8 cellular contexts compared by ENCODE assay signal in genomic region chr20:38873050-38873581, GRCh38. TPM values are rescaled to one million over a fixed set of nuclear protein-coding genes. Genes with fewer than 3 reads are reported as not detected.
DNase-seq lines count a peak whose midpoint lies in the region; ATAC-seq and TF ChIP-seq lines count a peak whose summit lies in the region.

No MANE protein-coding gene starts in this region.

- H3K27me3 Mint-ChIP-seq in naive B cell: no peaks in the 10 kb centered on the region
- peaks cover 33% of the 10 kb centered on the region for H3K27me3 Mint-ChIP-seq in type B pancreatic cell

- peaks cover 73 to 94% (median 90%) of the 10 kb centered on the region in 3 donors for H3K4me1 Mint-ChIP-seq in naive B cell
- H3K4me1 Mint-ChIP-seq in type B pancreatic cell (ENCODE audit: unreplicated experiment): peaks cover 3% of the 10 kb centered on the region

- no peaks in the 10 kb centered on the region for H3K27me3 ChIP-seq in BE2C

- H3K36me3 Mint-ChIP-seq in naive B cell (no peaks in the 10 kb centered on the region), type B pancreatic cell (no peaks in the 10 kb centered on the region)

- H3K9me3 Mint-ChIP-seq in naive B cell: no peaks in the 10 kb centered on the region
- no peaks in the 10 kb centered on the region for H3K9me3 Mint-ChIP-seq in type B pancreatic cell

- TF ChIP-seq CTCF in BE2C (IDR thresholded peaks at IDR 0.05; ENCODE audit: low read depth, low read length) (no peak), type B pancreatic cell (conservative IDR thresholded peaks at IDR 0.05) (no peak)

- peak overlapping the region; percentile 99 to 100 (median 100) for H3K27ac Mint-ChIP-seq in naive B cell
- H3K27ac Mint-ChIP-seq in type B pancreatic cell: no peak overlapping the region

- peaks cover 55% of the 10 kb centered on the region for H3K4me1 ChIP-seq in BE2C

- H3K36me3 ChIP-seq in BE2C: no peaks in the 10 kb centered on the region

- no peaks in the 10 kb centered on the region for H3K9me3 ChIP-seq in BE2C

- peak overlapping the region; percentile 65 to 97 (median 88) for H3K4me3 Mint-ChIP-seq in naive B cell
- H3K4me3 Mint-ChIP-seq in type B pancreatic cell: no peak overlapping the region

- peak; percentile 53 for TF ChIP-seq POLR2A in GM19099 (IDR thresholded peaks at IDR 0.05; ENCODE audit: extremely low read depth, insufficient read length, low read depth)

- H3K4me3 ChIP-seq in BE2C (ENCODE audit: low read depth, low read length): no peak overlapping the region

- peak; percentile 52 for ATAC-seq in HG03196 (IDR thresholded peaks at IDR 0.05; ENCODE audit: unreplicated experiment)
- ATAC-seq in naive B cell (ENCODE audit: low read depth in 2 of 2): peak; percentile 54 to 61

- DNase-seq in activated CD8-positive, alpha-beta memory T cell treated with anti-CD3 and anti-CD28 coated beads for 4 hours (ENCODE audit: low read depth in 2 of 2): peak; percentile 69 to 83
- peak; percentile 83 for DNase-seq in naive B cell
- DNase-seq in BE2C: no peak
- no peak for DNase-seq in SW 1271 (lab: John Stamatoyannopoulos, UW)
- DNase-seq in NCI-H1092 (lab: John Stamatoyannopoulos, UW): no peak
- no peak for DNase-seq in type B pancreatic cell (ENCODE audit: extremely low spot score, unreplicated experiment)

RNA-seq across cellular contexts. Expression of gene FAM83D, which starts 53.1 kb away (rescaled TPM):
- under 1 TPM in 5 of 6 donors, not detected in 1; 0.12 to 0.56 (median 0.26) TPM for polyA plus RNA-seq in naive B cell (ENCODE audit: low read depth in 6 of 6)
- 14.6 TPM for polyA plus RNA-seq in BE2C (2012; ENCODE audit: insufficient read depth, insufficient read length, low read depth)
- total RNA-seq in type B pancreatic cell (ENCODE audit: low replicate concordance): 11.7 and 23.1 TPM in 2 replicates

Comparison
In these comparisons a context has a peak if more than half of its experiments do, and no peak if none do; other contexts are left out.
1. DNase-seq: peak in activated CD8-positive, alpha-beta memory T cell treated with anti-CD3 and anti-CD28 coated beads for 4 hours (2 of 2) and naive B cell (single experiment); none in BE2C (single experiment), SW 1271 (0 of 2), NCI-H1092 (single experiment) and type B pancreatic cell (single experiment).